ENCODE assay signal across 1 cellular context in genomic region chr11:67379061-67380058, GRCh38.
TF ChIP-seq lines count a peak whose summit lies in the region.

No MANE protein-coding gene starts in this region.

TF ChIP-seq in A549, 52 proteins besides CTCF, POLR2A, EP300 and RAD21 (continued from another document):
- no peak for TF ChIP-seq CBX8 (IDR thresholded peaks at IDR 0.05)
- TF ChIP-seq, protein P1, sequence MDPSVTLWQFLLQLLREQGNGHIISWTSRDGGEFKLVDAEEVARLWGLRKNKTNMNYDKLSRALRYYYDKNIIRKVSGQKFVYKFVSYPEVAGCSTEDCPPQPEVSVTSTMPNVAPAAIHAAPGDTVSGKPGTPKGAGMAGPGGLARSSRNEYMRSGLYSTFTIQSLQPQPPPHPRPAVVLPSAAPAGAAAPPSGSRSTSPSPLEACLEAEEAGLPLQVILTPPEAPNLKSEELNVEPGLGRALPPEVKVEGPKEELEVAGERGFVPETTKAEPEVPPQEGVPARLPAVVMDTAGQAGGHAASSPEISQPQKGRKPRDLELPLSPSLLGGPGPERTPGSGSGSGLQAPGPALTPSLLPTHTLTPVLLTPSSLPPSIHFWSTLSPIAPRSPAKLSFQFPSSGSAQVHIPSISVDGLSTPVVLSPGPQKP (IDR thresholded peaks at IDR 0.05; ENCODE audit: low read depth, low read length), result no peak
